17 cellular contexts compared by ENCODE assay signal in genomic region chr10:24574578-24575155, GRCh38.
"Had no signal": no experiment of that assay in that cellular context is flagged by ENCODE, and none has a peak within 500 bp of the region (broad histone marks: within the 10 kb centered on the region; RNA-seq: fewer than 3 reads in every experiment).

No MANE protein-coding gene starts in this region.

- H3K79me2 ChIP-seq: parathyroid adenoma had no signal

- DNase-seq: activated CD4-positive, alpha-beta memory T cell treated with anti-CD3 and anti-CD28 coated beads for 36 hours; activated CD4-positive, alpha-beta T cell treated with anti-CD3 and anti-CD28 coated beads for 36 hours; activated CD8-positive, alpha-beta memory T cell treated with anti-CD3 and anti-CD28 coated beads, Interleukin-2, amount 10 ng/mL, durations not matched to agents 7 days and 5 days; activated naive CD4-positive, alpha-beta T cell treated with anti-CD3 and anti-CD28 coated beads, Interleukin-2, amount 50 U/mL, for 16 hours; activated T-cell treated with anti-CD3 and anti-CD28 coated beads, Interleukin-2, amount 50 U/mL, for 1 hour; hippocampal formation; left ventricle myocardium superior; naive thymus-derived CD8-positive, alpha-beta T cell; stimulated activated CD4-positive, alpha-beta T cell treated with anti-CD3 and anti-CD28 coated beads, Interleukin-2, amount 100 ng/mL, for 48 hours; stimulated activated naive B cell treated with anti-CD40 and anti-IgM and Interleukin-4, amounts not matched to agents 10 μg/mL and 1 μg/mL and 100 μg/mL, for 72 hours; transverse colon had no signal

- ATAC-seq: activated CD8-positive, alpha-beta memory T cell treated with anti-CD3 and anti-CD28 coated beads, Interleukin-2, amount 10 ng/mL, durations not matched to agents 7 days and 5 days; esophagus mucosa; left ventricle myocardium superior; naive thymus-derived CD8-positive, alpha-beta T cell; stimulated activated naive B cell treated with anti-CD40 and anti-IgM and Interleukin-4, amounts not matched to agents 10 μg/mL and 1 μg/mL and 100 μg/mL, for 72 hours had no signal

- H3K4me3 ChIP-seq: transverse colon had no signal

- H3K4me1 ChIP-seq: parathyroid adenoma, transverse colon had no signal

- H3K9me3 Mint-ChIP-seq: activated CD4-positive, alpha-beta memory T cell treated with anti-CD3 and anti-CD28 coated beads for 36 hours; activated T-helper 2 cell treated with anti-CD3 and anti-CD28 coated beads, Interferon-gamma antibody, Interleukin-2, Interleukin-4, amounts not matched to agents 10 μg/mL and 5 μg/mL and 100 μg/mL, durations not matched to agents 14 hours and 24 hours and 36 hours; naive thymus-derived CD8-positive, alpha-beta T cell had no signal

- H3K36me3 Mint-ChIP-seq: activated CD4-positive, alpha-beta memory T cell treated with anti-CD3 and anti-CD28 coated beads for 36 hours; activated CD8-positive, alpha-beta memory T cell treated with anti-CD3 and anti-CD28 coated beads, Interleukin-2, amount 10 ng/mL, durations not matched to agents 7 days and 5 days; memory B cell; naive thymus-derived CD8-positive, alpha-beta T cell; stimulated activated naive B cell treated with anti-CD40 and anti-IgM and Interleukin-4, amounts not matched to agents 10 μg/mL and 1 μg/mL and 100 μg/mL, for 72 hours had no signal

- H3K36me3 ChIP-seq: neutrophil, transverse colon had no signal

- H3K4me1 Mint-ChIP-seq: memory B cell; stimulated activated naive B cell treated with anti-CD40 and anti-IgM and Interleukin-4, amounts not matched to agents 10 μg/mL and 1 μg/mL and 100 μg/mL, for 72 hours had no signal

- H3K9me3 ChIP-seq: neutrophil, transverse colon had no signal

- H3K4me3 Mint-ChIP-seq: activated CD4-positive, alpha-beta memory T cell treated with anti-CD3 and anti-CD28 coated beads for 36 hours; activated CD4-positive, alpha-beta T cell treated with anti-CD3 and anti-CD28 coated beads for 36 hours; activated CD8-positive, alpha-beta memory T cell treated with anti-CD3 and anti-CD28 coated beads, Interleukin-2, amount 10 ng/mL, durations not matched to agents 7 days and 5 days; memory B cell; stimulated activated naive B cell treated with anti-CD40 and anti-IgM and Interleukin-4, amounts not matched to agents 10 μg/mL and 1 μg/mL and 100 μg/mL, for 72 hours had no signal

- H2AFZ ChIP-seq: parathyroid adenoma had no signal

- H3K27ac ChIP-seq: neutrophil, parathyroid adenoma, transverse colon, VCaP had no signal

- H3K27ac Mint-ChIP-seq: activated CD4-positive, alpha-beta memory T cell treated with anti-CD3 and anti-CD28 coated beads for 36 hours; activated CD4-positive, alpha-beta T cell treated with anti-CD3 and anti-CD28 coated beads for 36 hours; activated CD8-positive, alpha-beta memory T cell treated with anti-CD3 and anti-CD28 coated beads, Interleukin-2, amount 10 ng/mL, durations not matched to agents 7 days and 5 days; activated T-helper 2 cell treated with anti-CD3 and anti-CD28 coated beads, Interferon-gamma antibody, Interleukin-2, Interleukin-4, amounts not matched to agents 10 μg/mL and 5 μg/mL and 100 μg/mL, durations not matched to agents 14 hours and 24 hours and 36 hours; memory B cell had no signal

- H3K9ac ChIP-seq: parathyroid adenoma had no signal

- H3K27me3 ChIP-seq: neutrophil, transverse colon had no signal
